In the genomic region with DNA sequence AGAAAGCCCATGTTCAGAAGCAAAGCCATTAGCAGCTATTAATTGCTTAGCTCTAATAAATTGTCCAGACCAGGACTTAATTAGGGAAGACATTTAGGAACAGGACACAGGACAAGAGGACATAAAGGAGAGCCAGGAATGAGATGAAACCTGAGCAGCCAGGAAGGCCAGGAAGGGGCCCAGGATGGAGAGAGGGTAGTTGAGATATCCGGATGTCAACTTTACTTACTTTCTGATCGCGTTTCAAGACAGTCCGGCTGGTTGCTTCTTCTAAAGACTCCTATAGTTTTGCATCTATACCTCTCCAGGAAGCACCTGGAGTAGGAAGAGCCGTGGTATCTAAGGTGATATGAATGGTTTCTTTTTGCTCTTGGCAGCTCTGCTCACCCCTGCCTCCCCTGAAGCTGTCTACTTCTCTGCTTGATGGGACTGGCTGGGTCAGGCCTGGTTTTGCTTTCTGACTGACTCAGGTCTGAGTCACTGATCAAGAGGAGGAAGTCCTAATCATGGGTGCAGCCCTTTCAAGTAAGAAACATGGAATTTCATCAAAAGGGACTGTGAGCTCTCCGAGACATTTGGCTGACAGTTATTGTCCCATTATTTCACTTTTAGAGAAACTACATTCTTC, we compare ENCODE assay signal across 8 cellular contexts.
DNase-seq lines count a peak whose midpoint lies in the region; ATAC-seq and TF ChIP-seq lines count a peak whose summit lies in the region.

No MANE protein-coding gene starts in this region.

- H3K4me1 ChIP-seq in Panc1 (ENCODE audit: control insufficient read depth, insufficient read depth, low read length) (no peaks in the 10 kb centered on the region), ovary (ENCODE audit: insufficient read depth) (no peaks in the 10 kb centered on the region)

- no peaks in the 10 kb centered on the region for H3K27me3 Mint-ChIP-seq in activated T-cell treated with anti-CD3 and anti-CD28 coated beads, Interleukin-2, amount 50 U/mL, for 4 hours (ENCODE audit: low read depth)

- in situ Hi-C loops in Panc1 (cut with HindIII; ENCODE audit: low pct_unique_long_range_greater_than_20kb, low sequenced_read_pairs), result no loop called here

- peak; percentile 98 for ATAC-seq in HG02852 (IDR thresholded peaks at IDR 0.05; ENCODE audit: unreplicated experiment)
- 0 out of 2 replicates have a peak, but pooled peaks have one; percentile 34 for ATAC-seq in Panc1
- ATAC-seq in activated T-cell treated with anti-CD3 and anti-CD28 coated beads, Interleukin-2, amount 50 U/mL, for 4 hours, result no peak

- no peak for TF ChIP-seq EP300 in ovary (IDR thresholded peaks at IDR 0.05)

- no TSS peak for BruUV-seq in Panc1 (replicated peaks; lab: Mats Ljungman, UMichigan)

- H3K9me3 Mint-ChIP-seq in activated T-cell treated with anti-CD3 and anti-CD28 coated beads, Interleukin-2, amount 50 U/mL, for 4 hours, result no peaks in the 10 kb centered on the region

- H3K27me3 ChIP-seq in Panc1 (ENCODE audit: control insufficient read depth, insufficient read depth, low read length), result no peaks in the 10 kb centered on the region
- no peaks in the 10 kb centered on the region for H3K27me3 ChIP-seq in ovary

- H3K27ac ChIP-seq in Panc1 (ENCODE audit: low read length) (no peak overlapping the region), ovary (no peak overlapping the region)

- 73 to 81% (median 81%) methylated on average over 6 of the region's 6 CpGs for WGBS in ovary, 3 donors

- H3K36me3 ChIP-seq in Panc1 (ENCODE audit: control insufficient read depth, insufficient read depth, low read length) (no peaks in the 10 kb centered on the region), ovary (no peaks in the 10 kb centered on the region)

- H3K4me1 Mint-ChIP-seq in activated T-cell treated with anti-CD3 and anti-CD28 coated beads, Interleukin-2, amount 50 U/mL, for 4 hours (ENCODE audit: low read depth), result no peaks in the 10 kb centered on the region

- no peak for TF ChIP-seq CTCF in Panc1 (IDR thresholded peaks at IDR 0.05)
- no peak for TF ChIP-seq CTCF in ovary (IDR thresholded peaks at IDR 0.05)

- no peak overlapping the region for H3K4me3 Mint-ChIP-seq in activated T-cell treated with anti-CD3 and anti-CD28 coated beads, Interleukin-2, amount 50 U/mL, for 4 hours

- no peaks in the 10 kb centered on the region for H3K9me3 ChIP-seq in Panc1 (ENCODE audit: control insufficient read depth, insufficient read depth, low read depth, low read length)
- H3K9me3 ChIP-seq in ovary, result no peaks in the 10 kb centered on the region

- DNase-seq in NOMO-1 treated with DMSO at 0.1 percent for 48 hours (lab: John Stamatoyannopoulos, UW; ENCODE audit: unreplicated experiment) (peak; percentile 12), NOMO-1 treated with dmso at 0.1 percent for 144 hours (lab: John Stamatoyannopoulos, UW; ENCODE audit: unreplicated experiment) (no peak), Panc1 (ENCODE audit: low read depth, low spot score) (no peak), lung microvascular endothelial cell (ENCODE audit: low read depth in 2 of 2) (peak; percentile 17 to 86), NCI-H2081 treated with DMSO at 0.1 percent for 48 hours (lab: John Stamatoyannopoulos, UW) (no peak), ovary (no peak)
- no peak for DNase-seq in activated T-cell treated with anti-CD3 and anti-CD28 coated beads, Interleukin-2, amount 50 U/mL, for 4 hours

- intact Hi-C loops in Panc1 (cut with micrococcal nuclease; ENCODE audit: unreplicated experiment) (no loop called here), ovary (cut with DNase I) (loop anchor here in 1 of 4 donors (5.0 kb wide), 1 partner anchor 1495 kb away; no protein-coding TSS in a partner anchor)

- TF ChIP-seq POLR2A in ovary (IDR thresholded peaks at IDR 0.05), result no peak

- POLR2A ChIA-PET in Panc1 (lab: Charles Lee), result no interaction called here

- CTCF ChIA-PET in Panc1 (lab: Charles Lee), result interaction anchor here (0.6 kb wide), 1 partner anchor 1304 kb away, joined by 3 read pairs; no protein-coding TSS in a partner anchor

- no peaks in the 10 kb centered on the region for H3K36me3 Mint-ChIP-seq in activated T-cell treated with anti-CD3 and anti-CD28 coated beads, Interleukin-2, amount 50 U/mL, for 4 hours (ENCODE audit: insufficient read depth)

- H3K4me3 ChIP-seq in Panc1 (ENCODE audit: low read depth in 2 of 2, low read length in 2 of 2) (no peak overlapping the region), ovary (no peak overlapping the region)

Comparison
In these comparisons a context has a peak if more than half of its experiments do, and no peak if none do; other contexts are left out.
1. DNase-seq: peak in NOMO-1 treated with DMSO at 0.1 percent for 48 hours (single experiment) and lung microvascular endothelial cell (2 of 2); none in NOMO-1 treated with dmso at 0.1 percent for 144 hours (single experiment), Panc1 (single experiment), activated T-cell treated with anti-CD3 and anti-CD28 coated beads, Interleukin-2, amount 50 U/mL, for 4 hours (single experiment), NCI-H2081 treated with DMSO at 0.1 percent for 48 hours (single experiment) and ovary (0 of 5).
2. ATAC-seq: peak in HG02852 (single experiment) and Panc1 (single experiment); none in activated T-cell treated with anti-CD3 and anti-CD28 coated beads, Interleukin-2, amount 50 U/mL, for 4 hours (0 of 2).